In the genomic region with DNA sequence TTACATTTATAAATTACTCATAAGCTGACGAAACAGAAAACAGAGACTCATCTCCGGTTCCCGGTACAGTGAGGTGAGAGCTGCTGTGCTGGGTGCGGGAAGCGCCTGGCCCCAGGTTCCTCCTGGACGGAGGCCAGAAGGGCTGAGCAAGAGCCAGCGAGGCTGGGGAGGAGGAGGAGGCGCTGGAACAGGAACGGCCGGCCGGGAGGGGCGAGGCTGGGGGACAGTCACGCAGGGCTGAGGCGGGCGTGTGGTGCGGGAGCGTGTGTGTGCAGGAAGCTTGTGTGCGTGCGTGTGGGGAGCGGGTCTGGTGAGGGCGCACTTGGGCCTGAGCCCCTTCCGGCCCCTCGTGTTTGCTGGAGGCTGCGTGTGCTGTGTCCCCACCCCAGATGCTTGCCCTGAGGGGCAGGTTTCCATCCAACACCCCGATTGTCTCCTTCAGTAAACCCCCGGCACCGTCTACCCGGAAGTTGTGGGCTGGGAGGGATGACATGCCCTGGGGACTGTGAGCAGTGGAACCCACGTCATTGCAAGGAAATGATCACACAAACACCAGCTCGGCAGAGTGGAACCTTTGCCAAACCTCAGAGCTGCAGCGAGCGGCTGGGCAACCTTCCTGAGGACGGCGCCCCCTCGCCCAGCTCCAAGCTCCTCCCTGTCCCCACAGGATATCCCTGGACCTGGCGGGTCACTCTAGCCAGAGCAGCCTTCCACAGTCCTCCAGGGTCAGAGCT, we compare ENCODE assay signal across 8 cellular contexts. TPM values are rescaled to one million over a fixed set of nuclear protein-coding genes. Genes with fewer than 3 reads are reported as not detected.
DNase-seq lines count a peak whose midpoint lies in the region; ATAC-seq and TF ChIP-seq lines count a peak whose summit lies in the region.

No MANE protein-coding gene starts in this region.

- H3K9me3 ChIP-seq in SK-N-MC (ENCODE audit: low read depth, low read length): no peaks in the 10 kb centered on the region

- H3K36me3 Mint-ChIP-seq in activated naive CD4-positive, alpha-beta T cell treated with anti-CD3 and anti-CD28 coated beads, Interleukin-2, amount 10 ng/mL, durations not matched to agents 7 days and 5 days: peaks cover 4% of the 10 kb centered on the region
- H3K36me3 Mint-ChIP-seq in type B pancreatic cell: no peaks in the 10 kb centered on the region

- H3K27ac ChIP-seq in SK-N-MC: no peak overlapping the region

- H3K27ac Mint-ChIP-seq in activated naive CD4-positive, alpha-beta T cell treated with anti-CD3 and anti-CD28 coated beads, Interleukin-2, amount 10 ng/mL, durations not matched to agents 7 days and 5 days: peak overlapping the region; percentile 100
- H3K27ac Mint-ChIP-seq in type B pancreatic cell: peak overlapping the region; percentile 75

- peaks cover 90% of the 10 kb centered on the region for H3K4me1 Mint-ChIP-seq in activated naive CD4-positive, alpha-beta T cell treated with anti-CD3 and anti-CD28 coated beads, Interleukin-2, amount 10 ng/mL, durations not matched to agents 7 days and 5 days
- peaks cover 19% of the 10 kb centered on the region for H3K4me1 Mint-ChIP-seq in type B pancreatic cell (ENCODE audit: unreplicated experiment)

- H3K4me3 Mint-ChIP-seq in activated naive CD4-positive, alpha-beta T cell treated with anti-CD3 and anti-CD28 coated beads, Interleukin-2, amount 10 ng/mL, durations not matched to agents 7 days and 5 days: peak overlapping the region; percentile 92
- H3K4me3 Mint-ChIP-seq in type B pancreatic cell: peak overlapping the region; percentile 52

- H3K9ac ChIP-seq in SK-N-MC (ENCODE audit: insufficient read length): no peak overlapping the region

- no peak overlapping the region for H3K4me3 ChIP-seq in SK-N-MC

- DNase-seq in AG08395 (ENCODE audit: low spot score) (peak; percentile 95), SK-N-MC (ENCODE audit: low read depth, low spot score) (peak; percentile 28), globus pallidus (ENCODE audit: low spot score) (peak; percentile 56), posterior vena cava (ENCODE audit: low spot score) (peak; percentile 97), type B pancreatic cell (ENCODE audit: extremely low spot score, unreplicated experiment) (no peak)
- DNase-seq in activated naive CD4-positive, alpha-beta T cell treated with anti-CD3 and anti-CD28 coated beads, Interleukin-2, amount 10 ng/mL, durations not matched to agents 7 days and 5 days: peak; percentile 95

- ATAC-seq in GM18907 (IDR thresholded peaks at IDR 0.05; ENCODE audit: unreplicated experiment): peak; percentile 48
- peak; percentile 38 for ATAC-seq in HG03565 (IDR thresholded peaks at IDR 0.05; ENCODE audit: unreplicated experiment)

- CTCF ChIA-PET in activated naive CD4-positive, alpha-beta T cell treated with anti-CD3 and anti-CD28 coated beads, Interleukin-2, amount 10 ng/mL, durations not matched to agents 7 days and 5 days (lab: Charles Lee): interaction anchor here (0.7 to 5.1 kb wide), 7 partner anchors 19 to 127 kb away, joined by 3 to 55 read pairs (median 3); a partner anchor contains a TSS

- H3K36me3 ChIP-seq in SK-N-MC (ENCODE audit: insufficient read depth, low read length): no peaks in the 10 kb centered on the region

- H3K9me3 Mint-ChIP-seq in activated naive CD4-positive, alpha-beta T cell treated with anti-CD3 and anti-CD28 coated beads, Interleukin-2, amount 10 ng/mL, durations not matched to agents 7 days and 5 days: no peaks in the 10 kb centered on the region
- H3K9me3 Mint-ChIP-seq in type B pancreatic cell: no peaks in the 10 kb centered on the region

- no peak for TF ChIP-seq CTCF in type B pancreatic cell (conservative IDR thresholded peaks at IDR 0.05)

- peaks cover 3% of the 10 kb centered on the region for H3K27me3 Mint-ChIP-seq in activated naive CD4-positive, alpha-beta T cell treated with anti-CD3 and anti-CD28 coated beads, Interleukin-2, amount 10 ng/mL, durations not matched to agents 7 days and 5 days
- no peaks in the 10 kb centered on the region for H3K27me3 Mint-ChIP-seq in type B pancreatic cell

- intact Hi-C loops in posterior vena cava (cut with DNase I): loop anchor here in 1 of 2 donors (5.0 kb wide), 1 partner anchor 961 kb away; no protein-coding TSS in a partner anchor

RNA-seq across cellular contexts. Expression of a gene that starts 19.4 kb away (rescaled TPM):
- 1 to 10 TPM; 1.9 to 3.0 TPM for total RNA-seq in posterior vena cava
- 1.4 and 1.6 TPM in 2 replicates for total RNA-seq in type B pancreatic cell (ENCODE audit: low replicate concordance)

RNA-seq across cellular contexts. Expression of a gene that starts 24.5 kb away (rescaled TPM):
- 100 to 1,000 TPM in 1 of 2 donors, 10 to 100 TPM in 1; 93.6 to 103 TPM for total RNA-seq in posterior vena cava
- total RNA-seq in type B pancreatic cell (ENCODE audit: low replicate concordance): 176 and 184 TPM in 2 replicates

RNA-seq across cellular contexts. Expression of a gene that starts 35.6 kb away (rescaled TPM):
- 10 to 100 TPM; 10.3 to 14.5 TPM for total RNA-seq in posterior vena cava
- total RNA-seq in type B pancreatic cell (ENCODE audit: low replicate concordance): 13.2 and 17.7 TPM in 2 replicates
